1 cellular context compared by ENCODE assay signal in genomic region chr17:77185137-77185536, GRCh38.
TF ChIP-seq lines count a peak whose summit lies in the region.

No MANE protein-coding gene starts in this region.

TF ChIP-seq in SK-N-SH treated with all-trans-retinoic acid at 6 μM for 48 hours, 23 proteins besides CTCF, POLR2A, EP300 and RAD21 (continued from another document):
- TF ChIP-seq, protein P1, sequence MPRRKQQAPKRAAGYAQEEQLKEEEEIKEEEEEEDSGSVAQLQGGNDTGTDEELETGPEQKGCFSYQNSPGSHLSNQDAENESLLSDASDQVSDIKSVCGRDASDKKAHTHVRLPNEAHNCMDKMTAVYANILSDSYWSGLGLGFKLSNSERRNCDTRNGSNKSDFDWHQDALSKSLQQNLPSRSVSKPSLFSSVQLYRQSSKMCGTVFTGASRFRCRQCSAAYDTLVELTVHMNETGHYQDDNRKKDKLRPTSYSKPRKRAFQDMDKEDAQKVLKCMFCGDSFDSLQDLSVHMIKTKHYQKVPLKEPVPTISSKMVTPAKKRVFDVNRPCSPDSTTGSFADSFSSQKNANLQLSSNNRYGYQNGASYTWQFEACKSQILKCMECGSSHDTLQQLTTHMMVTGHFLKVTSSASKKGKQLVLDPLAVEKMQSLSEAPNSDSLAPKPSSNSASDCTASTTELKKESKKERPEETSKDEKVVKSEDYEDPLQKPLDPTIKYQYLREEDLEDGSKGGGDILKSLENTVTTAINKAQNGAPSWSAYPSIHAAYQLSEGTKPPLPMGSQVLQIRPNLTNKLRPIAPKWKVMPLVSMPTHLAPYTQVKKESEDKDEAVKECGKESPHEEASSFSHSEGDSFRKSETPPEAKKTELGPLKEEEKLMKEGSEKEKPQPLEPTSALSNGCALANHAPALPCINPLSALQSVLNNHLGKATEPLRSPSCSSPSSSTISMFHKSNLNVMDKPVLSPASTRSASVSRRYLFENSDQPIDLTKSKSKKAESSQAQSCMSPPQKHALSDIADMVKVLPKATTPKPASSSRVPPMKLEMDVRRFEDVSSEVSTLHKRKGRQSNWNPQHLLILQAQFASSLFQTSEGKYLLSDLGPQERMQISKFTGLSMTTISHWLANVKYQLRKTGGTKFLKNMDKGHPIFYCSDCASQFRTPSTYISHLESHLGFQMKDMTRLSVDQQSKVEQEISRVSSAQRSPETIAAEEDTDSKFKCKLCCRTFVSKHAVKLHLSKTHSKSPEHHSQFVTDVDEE (CRISPR knock-in tag; IDR thresholded peaks at IDR 0.05), result no peak
- TF ChIP-seq ARNTL (CRISPR knock-in tag; IDR thresholded peaks at IDR 0.05; ENCODE audit: borderline replicate concordance, low read depth), result no peak
- no peak for TF ChIP-seq ZNF8 (CRISPR knock-in tag; IDR thresholded peaks at IDR 0.05)
- TF ChIP-seq, protein P2, sequence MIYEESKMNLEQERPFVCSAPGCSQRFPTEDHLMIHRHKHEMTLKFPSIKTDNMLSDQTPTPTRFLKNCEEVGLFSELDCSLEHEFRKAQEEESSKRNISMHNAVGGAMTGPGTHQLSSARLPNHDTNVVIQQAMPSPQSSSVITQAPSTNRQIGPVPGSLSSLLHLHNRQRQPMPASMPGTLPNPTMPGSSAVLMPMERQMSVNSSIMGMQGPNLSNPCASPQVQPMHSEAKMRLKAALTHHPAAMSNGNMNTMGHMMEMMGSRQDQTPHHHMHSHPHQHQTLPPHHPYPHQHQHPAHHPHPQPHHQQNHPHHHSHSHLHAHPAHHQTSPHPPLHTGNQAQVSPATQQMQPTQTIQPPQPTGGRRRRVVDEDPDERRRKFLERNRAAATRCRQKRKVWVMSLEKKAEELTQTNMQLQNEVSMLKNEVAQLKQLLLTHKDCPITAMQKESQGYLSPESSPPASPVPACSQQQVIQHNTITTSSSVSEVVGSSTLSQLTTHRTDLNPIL (CRISPR knock-in tag; IDR thresholded peaks at IDR 0.05; ENCODE audit: low read depth), result no peak
- TF ChIP-seq ZNF70 (CRISPR knock-in tag; IDR thresholded peaks at IDR 0.05), result no peak
- TF ChIP-seq RARB (CRISPR knock-in tag; IDR thresholded peaks at IDR 0.05), result no peak
- no peak for TF ChIP-seq TOX (CRISPR knock-in tag; IDR thresholded peaks at IDR 0.05; ENCODE audit: borderline replicate concordance)
- no peak for TF ChIP-seq ESRRG (CRISPR knock-in tag; IDR thresholded peaks at IDR 0.05)
- no peak for TF ChIP-seq BACH2 (CRISPR knock-in tag; IDR thresholded peaks at IDR 0.05; ENCODE audit: borderline replicate concordance)
